ENCODE assay signal across 8 cellular contexts in genomic region chr9:20941177-20941690, GRCh38.
DNase-seq lines count a peak whose midpoint lies in the region; ATAC-seq and TF ChIP-seq lines count a peak whose summit lies in the region.

No MANE protein-coding gene starts in this region.

- no peaks in the 10 kb centered on the region for H3K36me3 ChIP-seq in Caco-2 (ENCODE audit: control insufficient read depth, insufficient read depth, low read length)
- peaks cover 16% of the 10 kb centered on the region for H3K36me3 ChIP-seq in endodermal cell (ENCODE audit: control insufficient read depth, insufficient read depth, low read length)
- no peaks in the 10 kb centered on the region for H3K36me3 ChIP-seq in mucosa of descending colon (ENCODE audit: low read depth)

- no peaks in the 10 kb centered on the region for H3K9me3 ChIP-seq in Caco-2
- no peaks in the 10 kb centered on the region for H3K9me3 ChIP-seq in endodermal cell (ENCODE audit: control insufficient read depth, low read length)
- no peaks in the 10 kb centered on the region for H3K9me3 ChIP-seq in mucosa of descending colon

- DNase-seq in Caco-2 (peak; percentile 56 to 69), NCI-H524 treated with DMSO at 0.1 percent for 48 hours (lab: John Stamatoyannopoulos, UW) (peak; percentile 18), endodermal cell (peak; percentile 84), mucosa of descending colon (peak; percentile 31 to 75 (median 46))
- DNase-seq in activated CD4-positive, alpha-beta memory T cell treated with anti-CD3 and anti-CD28 coated beads, Interleukin-2, amount 10 ng/mL, durations not matched to agents 7 days and 5 days, result peak; percentile 51
- DNase-seq in stimulated activated naive B cell treated with anti-CD40 and anti-IgM and Interleukin-4, amounts not matched to agents 10 μg/mL and 1 μg/mL and 100 μg/mL, for 72 hours, result peak; percentile 42

- H3K4me3 ChIP-seq in Caco-2 (ENCODE audit: low read depth, low read length) (no peak overlapping the region), endodermal cell (ENCODE audit: low read length) (no peak overlapping the region), mucosa of descending colon (no peak overlapping the region)

- H3K27me3 ChIP-seq in Caco-2 (replicated peaks; ENCODE audit: control insufficient read depth, insufficient read depth, low read length) (no peaks in the 10 kb centered on the region), endodermal cell (ENCODE audit: control insufficient read depth, insufficient read depth, low read length, poor library complexity, severe bottlenecking) (no peaks in the 10 kb centered on the region)

- no peak overlapping the region for H3K27ac Mint-ChIP-seq in Caco-2 (ENCODE audit: unreplicated experiment)
- H3K27ac Mint-ChIP-seq in activated CD4-positive, alpha-beta memory T cell treated with anti-CD3 and anti-CD28 coated beads, Interleukin-2, amount 10 ng/mL, durations not matched to agents 7 days and 5 days, result no peak overlapping the region
- H3K27ac Mint-ChIP-seq in endodermal cell, result no peak overlapping the region
- H3K27ac Mint-ChIP-seq in stimulated activated naive B cell treated with anti-CD40 and anti-IgM and Interleukin-4, amounts not matched to agents 10 μg/mL and 1 μg/mL and 100 μg/mL, for 72 hours, result no peak overlapping the region

- 0 to 11% methylated on average over 1 to 7 of the region's 7 CpGs for WGBS in endodermal cell (ENCODE audit: insufficient coverage in 1 of 2, insufficient read length in 1 of 2), 2 experiments

- no peaks in the 10 kb centered on the region for H3K27me3 Mint-ChIP-seq in Caco-2 (ENCODE audit: insufficient read depth, unreplicated experiment)
- no peaks in the 10 kb centered on the region for H3K27me3 Mint-ChIP-seq in activated CD4-positive, alpha-beta memory T cell treated with anti-CD3 and anti-CD28 coated beads, Interleukin-2, amount 10 ng/mL, durations not matched to agents 7 days and 5 days
- no peaks in the 10 kb centered on the region for H3K27me3 Mint-ChIP-seq in endodermal cell (ENCODE audit: insufficient read depth)
- no peaks in the 10 kb centered on the region for H3K27me3 Mint-ChIP-seq in stimulated activated naive B cell treated with anti-CD40 and anti-IgM and Interleukin-4, amounts not matched to agents 10 μg/mL and 1 μg/mL and 100 μg/mL, for 72 hours

- BruUV-seq in Caco-2 (replicated peaks; lab: Mats Ljungman, UMichigan), result no TSS peak

- H3K4me1 Mint-ChIP-seq in Caco-2 (ENCODE audit: low read depth, unreplicated experiment), result no peaks in the 10 kb centered on the region
- peaks cover 3% of the 10 kb centered on the region for H3K4me1 Mint-ChIP-seq in activated CD4-positive, alpha-beta memory T cell treated with anti-CD3 and anti-CD28 coated beads, Interleukin-2, amount 10 ng/mL, durations not matched to agents 7 days and 5 days
- H3K4me1 Mint-ChIP-seq in endodermal cell, result peaks cover 2% of the 10 kb centered on the region
- peaks cover 0 to 2% of the 10 kb centered on the region in 2 donors for H3K4me1 Mint-ChIP-seq in stimulated activated naive B cell treated with anti-CD40 and anti-IgM and Interleukin-4, amounts not matched to agents 10 μg/mL and 1 μg/mL and 100 μg/mL, for 72 hours

- H3K9ac ChIP-seq in endodermal cell (ENCODE audit: extremely low read depth, low read length, poor library complexity, severe bottlenecking), result no peak overlapping the region

- H3K4me1 ChIP-seq in Caco-2 (0 out of 2 replicates have a peak, but pooled peaks cover 4% of the 10 kb centered on the region), endodermal cell (ENCODE audit: control insufficient read depth, insufficient read depth, low read length) (no peaks in the 10 kb centered on the region), mucosa of descending colon (ENCODE audit: low read depth) (no peaks in the 10 kb centered on the region)

- POLR2A ChIA-PET in Caco-2 (lab: Charles Lee), result no interaction called here
- POLR2A ChIA-PET in activated CD4-positive, alpha-beta memory T cell treated with anti-CD3 and anti-CD28 coated beads, Interleukin-2, amount 10 ng/mL, durations not matched to agents 7 days and 5 days (lab: Charles Lee), result interaction anchor here (0.9 to 1.6 kb wide), 3 partner anchors 316 to 1019 kb away, joined by 3 to 6 read pairs (median 4); partner anchors contain the start of gene MLLT3

- H3K9me3 Mint-ChIP-seq in Caco-2 (ENCODE audit: unreplicated experiment) (no peaks in the 10 kb centered on the region), endodermal cell (peaks cover 1% of the 10 kb centered on the region)
- peaks cover 3% of the 10 kb centered on the region for H3K9me3 Mint-ChIP-seq in activated CD4-positive, alpha-beta memory T cell treated with anti-CD3 and anti-CD28 coated beads, Interleukin-2, amount 10 ng/mL, durations not matched to agents 7 days and 5 days
- H3K9me3 Mint-ChIP-seq in stimulated activated naive B cell treated with anti-CD40 and anti-IgM and Interleukin-4, amounts not matched to agents 10 μg/mL and 1 μg/mL and 100 μg/mL, for 72 hours, result no peaks in the 10 kb centered on the region

- intact Hi-C loops in Caco-2 (cut with micrococcal nuclease; ENCODE audit: unreplicated experiment) (loop anchor here (1.0 to 2.0 kb wide), 6 partner anchors 56 to 1014 kb away; no protein-coding TSS in a partner anchor), mucosa of descending colon (cut with DNase I, micrococcal nuclease) (loop anchor here (5.0 to 10.0 kb wide), 5 partner anchors 316 to 1016 kb away; partner anchors contain the start of gene MLLT3 (in 1 of the 2))

- CTCF ChIA-PET in Caco-2 (lab: Charles Lee), result interaction anchor here (1.1 to 1.9 kb wide), 4 partner anchors 57 to 584 kb away, joined by 7 to 32 read pairs (median 10); partner anchors contain the start of gene MLLT3
- CTCF ChIA-PET in activated CD4-positive, alpha-beta memory T cell treated with anti-CD3 and anti-CD28 coated beads, Interleukin-2, amount 10 ng/mL, durations not matched to agents 7 days and 5 days (lab: Charles Lee), result interaction anchor here (0.5 to 4.8 kb wide), 35 partner anchors 8 to 1016 kb away, joined by 3 to 44 read pairs (median 4); partner anchors contain the start of gene MLLT3

- no peaks in the 10 kb centered on the region for H3K36me3 Mint-ChIP-seq in Caco-2 (ENCODE audit: insufficient read depth, unreplicated experiment)
- H3K36me3 Mint-ChIP-seq in activated CD4-positive, alpha-beta memory T cell treated with anti-CD3 and anti-CD28 coated beads, Interleukin-2, amount 10 ng/mL, durations not matched to agents 7 days and 5 days (ENCODE audit: low read depth), result peaks cover 5% of the 10 kb centered on the region
- H3K36me3 Mint-ChIP-seq in endodermal cell (ENCODE audit: low read depth), result peaks cover 10% of the 10 kb centered on the region
- peaks cover 4 to 7% of the 10 kb centered on the region in 2 donors for H3K36me3 Mint-ChIP-seq in stimulated activated naive B cell treated with anti-CD40 and anti-IgM and Interleukin-4, amounts not matched to agents 10 μg/mL and 1 μg/mL and 100 μg/mL, for 72 hours

- ATAC-seq in GM19467 (IDR thresholded peaks at IDR 0.05; ENCODE audit: unreplicated experiment) (peak; percentile 93), HG03521 (IDR thresholded peaks at IDR 0.05; ENCODE audit: unreplicated experiment) (peak; percentile 93), mucosa of descending colon (peak; percentile 98)
- ATAC-seq in stimulated activated naive B cell treated with anti-CD40 and anti-IgM and Interleukin-4, amounts not matched to agents 10 μg/mL and 1 μg/mL and 100 μg/mL, for 72 hours (replicated peaks), result peak; percentile 96 to 100

- no peak overlapping the region for H3K27ac ChIP-seq in endodermal cell (ENCODE audit: low read depth, low read length)

- TF ChIP-seq CTCF in Caco-2 (IDR thresholded peaks at IDR 0.05; ENCODE audit: insufficient read depth in 1 of 2, low read depth in 1 of 2, low read length in 1 of 2, severe bottlenecking in 1 of 2, unreplicated experiment in 1 of 2) (peak; percentile 55 to 71), endodermal cell (conservative IDR thresholded peaks at IDR 0.05) (peak; percentile 95), mucosa of descending colon (IDR thresholded peaks at IDR 0.05) (peak; percentile 69)

- H3K4me3 Mint-ChIP-seq in Caco-2 (ENCODE audit: unreplicated experiment), result no peak overlapping the region
- H3K4me3 Mint-ChIP-seq in activated CD4-positive, alpha-beta memory T cell treated with anti-CD3 and anti-CD28 coated beads, Interleukin-2, amount 10 ng/mL, durations not matched to agents 7 days and 5 days, result no peak overlapping the region
- H3K4me3 Mint-ChIP-seq in endodermal cell, result no peak overlapping the region
- H3K4me3 Mint-ChIP-seq in stimulated activated naive B cell treated with anti-CD40 and anti-IgM and Interleukin-4, amounts not matched to agents 10 μg/mL and 1 μg/mL and 100 μg/mL, for 72 hours, result no peak overlapping the region

Comparison
In these comparisons a context has a peak if more than half of its experiments do, and no peak if none do; other contexts are left out.
1. DNase-seq: peak in every context shown above with its lines; median percentile 84 in endodermal cell; 62 in Caco-2; 51 in activated CD4-positive, alpha-beta memory T cell treated with anti-CD3 and anti-CD28 coated beads, Interleukin-2, amount 10 ng/mL, durations not matched to agents 7 days and 5 days; 46 in mucosa of descending colon; 42 in stimulated activated naive B cell treated with anti-CD40 and anti-IgM and Interleukin-4, amounts not matched to agents 10 μg/mL and 1 μg/mL and 100 μg/mL, for 72 hours; 18 in NCI-H524 treated with DMSO at 0.1 percent for 48 hours.